ENCODE assay signal across 24 cellular contexts in genomic region chr22:47878460-47878859, GRCh38.
"Had no signal": no experiment of that assay in that cellular context is flagged by ENCODE, and none has a peak within 500 bp of the region (broad histone marks: within the 10 kb centered on the region; RNA-seq: fewer than 3 reads in every experiment).

No MANE protein-coding gene starts in this region.

- H3K27ac ChIP-seq: brain microvascular endothelial cell, cardiac muscle cell, SJSA1, WERI-Rb-1 had no signal

- H3K4me1 ChIP-seq: SJSA1 had no signal

- H3K4me3 ChIP-seq: cardiac muscle cell, K562, SJSA1 had no signal

- DNase-seq: activated CD4-positive, alpha-beta memory T cell treated with anti-CD3 and anti-CD28 coated beads, Interleukin-2, amount 10 ng/mL, durations not matched to agents 7 days and 5 days; activated CD4-positive, alpha-beta T cell treated with anti-CD3 and anti-CD28 coated beads for 36 hours; activated CD4-positive, alpha-beta T cell treated with anti-CD3 and anti-CD28 coated beads, Interleukin-2, amount 50 U/mL, for 1 hour; activated gamma-delta T cell treated with Interleukin-2 at 50 U/mL for 16 hours; activated naive CD4-positive, alpha-beta T cell treated with anti-CD3 and anti-CD28 coated beads, Interleukin-2, amount 10 ng/mL, durations not matched to agents 7 days and 5 days; activated naive CD8-positive, alpha-beta T cell treated with anti-CD3 and anti-CD28 coated beads for 36 hours; activated T-cell treated with anti-CD3 and anti-CD28 coated beads for 4 hours; activated T-cell treated with anti-CD3 and anti-CD28 coated beads, Interleukin-2, amount 50 U/mL, for 48 hours; brain microvascular endothelial cell; Karpas-422; NCI-H1105 treated with DMSO at 0.1 percent for 48 hours; NCI-H1436 treated with DMSO at 0.1 percent for 48 hours; NCI-H187; NCI-H2081; NCI-H446; NCI-H524; RPMI8226; T-cell; T-helper 2 cell; T1000; WERI-Rb-1 had no signal

- FAIRE-seq: K562 had no signal

- H3K9me3 ChIP-seq: SJSA1 had no signal

- H3K27me3 ChIP-seq: brain microvascular endothelial cell, cardiac muscle cell, SJSA1 had no signal

- H3K36me3 ChIP-seq: brain microvascular endothelial cell, cardiac muscle cell, SJSA1, WERI-Rb-1 had no signal
